1 cellular context compared by ENCODE assay signal in genomic region chr16:87498324-87499188, GRCh38.
A peak's percentile ranks its signal among the peaks of the same experiment; 100 is the strongest.
TF ChIP-seq lines count a peak whose summit lies in the region.

No MANE protein-coding gene starts in this region.

TF ChIP-seq in HepG2, 621 proteins besides CTCF, POLR2A, EP300 and RAD21 (continued from another document and continues in another):
- no peak for TF ChIP-seq MLX (CRISPR knock-in tag; IDR thresholded peaks at IDR 0.05)
- TF ChIP-seq NPAS2 (CRISPR knock-in tag; IDR thresholded peaks at IDR 0.05; ENCODE audit: borderline replicate concordance), result no peak
- TF ChIP-seq ZNF280B (CRISPR knock-in tag; IDR thresholded peaks at IDR 0.05; ENCODE audit: borderline replicate concordance), result no peak
- no peak for TF ChIP-seq GABPA (IDR thresholded peaks at IDR 0.05; ENCODE audit: low read depth, low read length)
- TF ChIP-seq GABPA (CRISPR knock-in tag; IDR thresholded peaks at IDR 0.05; ENCODE audit: low read depth), result no peak
- no peak for TF ChIP-seq ZNF7 (CRISPR knock-in tag; IDR thresholded peaks at IDR 0.05)
- TF ChIP-seq MXD1 (CRISPR knock-in tag; IDR thresholded peaks at IDR 0.05), result no peak
- no peak for TF ChIP-seq ZFP41 (CRISPR knock-in tag; IDR thresholded peaks at IDR 0.05; ENCODE audit: borderline replicate concordance)
- TF ChIP-seq POGZ (CRISPR knock-in tag; IDR thresholded peaks at IDR 0.05), result no peak
- TF ChIP-seq HNF4G (IDR thresholded peaks at IDR 0.05; ENCODE audit: borderline replicate concordance, low read depth, low read length), result no peak
- TF ChIP-seq HNF4G (CRISPR knock-in tag; IDR thresholded peaks at IDR 0.05; ENCODE audit: borderline replicate concordance, low read depth), result no peak
- TF ChIP-seq SOX5 (CRISPR knock-in tag; IDR thresholded peaks at IDR 0.05; ENCODE audit: borderline replicate concordance), result peak; percentile 51; the same call in 1 of the 2 replicates
- no peak for TF ChIP-seq TBL1XR1 (IDR thresholded peaks at IDR 0.05; ENCODE audit: borderline replicate concordance, low read length, partially characterized antibody)
- TF ChIP-seq MTERF4 (CRISPR knock-in tag; IDR thresholded peaks at IDR 0.05), result no peak
- no peak for TF ChIP-seq XBP1 (CRISPR knock-in tag; IDR thresholded peaks at IDR 0.05)
- peak; percentile 49; the same call in 1 of the 2 replicates for TF ChIP-seq THAP11 (CRISPR knock-in tag; IDR thresholded peaks at IDR 0.05)
- TF ChIP-seq RFX3 (CRISPR knock-in tag; IDR thresholded peaks at IDR 0.05), result no peak
- TF ChIP-seq GLMP (CRISPR knock-in tag; IDR thresholded peaks at IDR 0.05; ENCODE audit: borderline replicate concordance), result no peak
- TF ChIP-seq ZNF691 (CRISPR knock-in tag; IDR thresholded peaks at IDR 0.05; ENCODE audit: borderline replicate concordance, low read depth), result no peak
- TF ChIP-seq FOXM1 (CRISPR knock-in tag; IDR thresholded peaks at IDR 0.05), result no peak
- no peak for TF ChIP-seq RFX5 (IDR thresholded peaks at IDR 0.05; ENCODE audit: low read depth, low read length)
- TF ChIP-seq ZNF501 (CRISPR knock-in tag; IDR thresholded peaks at IDR 0.05), result no peak
- TF ChIP-seq ZNF569 (CRISPR knock-in tag; IDR thresholded peaks at IDR 0.05; ENCODE audit: borderline replicate concordance), result no peak
- TF ChIP-seq THRA (CRISPR knock-in tag; IDR thresholded peaks at IDR 0.05; ENCODE audit: borderline replicate concordance), result 0 out of 2 replicates have a peak, but pooled peaks have one; percentile 22
- peak; percentile 60 for TF ChIP-seq SAP130 (CRISPR knock-in tag; IDR thresholded peaks at IDR 0.05; ENCODE audit: low read depth)
- TF ChIP-seq ZFP36L1 (CRISPR knock-in tag; IDR thresholded peaks at IDR 0.05), result no peak
- no peak for TF ChIP-seq ZBTB43 (CRISPR knock-in tag; conservative IDR thresholded peaks at IDR 0.05)
- TF ChIP-seq FOXJ3 (CRISPR knock-in tag; IDR thresholded peaks at IDR 0.05; ENCODE audit: borderline replicate concordance), result no peak
- no peak for TF ChIP-seq SNAPC2 (CRISPR knock-in tag; IDR thresholded peaks at IDR 0.05)
- no peak for TF ChIP-seq ZBTB7A (CRISPR knock-in tag; IDR thresholded peaks at IDR 0.05)
- TF ChIP-seq KAT7 (CRISPR knock-in tag; IDR thresholded peaks at IDR 0.05; ENCODE audit: borderline replicate concordance), result no peak
- TF ChIP-seq ZZZ3 (CRISPR knock-in tag; IDR thresholded peaks at IDR 0.05; ENCODE audit: borderline replicate concordance), result no peak
- no peak for TF ChIP-seq ZBTB4 (CRISPR knock-in tag; IDR thresholded peaks at IDR 0.05; ENCODE audit: borderline replicate concordance)
- no peak for TF ChIP-seq ZNF329 (CRISPR knock-in tag; IDR thresholded peaks at IDR 0.05; ENCODE audit: low read depth)
- no peak for TF ChIP-seq ATF1 (CRISPR knock-in tag; IDR thresholded peaks at IDR 0.05)
- TF ChIP-seq ARID5B (CRISPR knock-in tag; IDR thresholded peaks at IDR 0.05), result peak; percentile 77
- TF ChIP-seq TFDP1 (CRISPR knock-in tag; IDR thresholded peaks at IDR 0.05; ENCODE audit: borderline replicate concordance), result no peak
- peak; percentile 54; the same call in 1 of the 2 replicates for TF ChIP-seq CEBPB (IDR thresholded peaks at IDR 0.05; ENCODE audit: borderline replicate concordance, low read depth, low read length)
- no peak for TF ChIP-seq ZBED4 (CRISPR knock-in tag; IDR thresholded peaks at IDR 0.05; ENCODE audit: borderline replicate concordance)
